20 cellular contexts compared by ENCODE assay signal in the genomic region with DNA sequence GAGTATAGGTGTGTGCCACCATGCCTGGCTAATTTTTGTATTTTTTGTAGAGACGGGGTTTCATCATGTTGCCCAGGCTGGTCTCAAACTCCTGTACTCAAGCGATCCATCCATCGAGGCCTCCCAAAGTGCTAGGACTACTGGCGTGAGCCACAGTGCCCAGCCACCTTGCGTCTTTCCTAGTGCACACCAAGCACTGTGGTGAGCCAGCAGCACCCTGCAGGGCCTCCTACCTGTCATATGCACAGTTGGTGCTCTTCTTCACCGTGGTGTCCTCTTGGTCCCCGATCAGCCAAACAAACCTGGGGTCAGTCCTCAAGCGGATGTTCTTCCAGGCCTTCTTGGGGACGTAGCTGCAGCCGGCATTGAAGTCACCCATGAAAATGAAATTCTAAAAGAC. TPM values are rescaled to one million over a fixed set of nuclear protein-coding genes. Genes with fewer than 3 reads are reported as not detected.
A peak's percentile ranks its signal among the peaks of the same experiment; 100 is the strongest.
DNase-seq lines count a peak whose midpoint lies in the region; ATAC-seq and TF ChIP-seq lines count a peak whose summit lies in the region.
"Had no signal": no experiment of that assay in that cellular context is flagged by ENCODE, and none has a peak within 500 bp of the region (broad histone marks: within the 10 kb centered on the region; RNA-seq: fewer than 3 reads in every experiment).

No MANE protein-coding gene starts in this region.

- ATAC-seq in activated B cell treated with CpG ODN at 0.5 μM for 24 hours (ENCODE audit: low read depth) = no peak
- no peak for ATAC-seq in memory B cell (ENCODE audit: low read depth)
- ATAC-seq in stimulated activated naive B cell treated with anti-CD40 and anti-IgM and Interleukin-4, amounts not matched to agents 10 μg/mL and 1 μg/mL and 100 μg/mL, for 72 hours (replicated peaks) = no peak
- no peak for ATAC-seq in GM18873 (IDR thresholded peaks at IDR 0.05; ENCODE audit: low FRiP score, unreplicated experiment)
- ATAC-seq: Panc1, Right ventricle myocardium inferior had no signal

- H3K27me3 Mint-ChIP-seq in CD14-positive monocyte (ENCODE audit: low read depth in 3 of 3) (peaks cover 0 to 1% (median 1%) of the 10 kb centered on the region in 3 donors), activated B cell treated with CpG ODN at 0.5 μM for 24 hours (no peaks in the 10 kb centered on the region), memory B cell (no peaks in the 10 kb centered on the region), Caco-2 (ENCODE audit: insufficient read depth, unreplicated experiment) (no peaks in the 10 kb centered on the region)
- no peaks in the 10 kb centered on the region for H3K27me3 Mint-ChIP-seq in stimulated activated naive B cell treated with anti-CD40 and anti-IgM and Interleukin-4, amounts not matched to agents 10 μg/mL and 1 μg/mL and 100 μg/mL, for 72 hours

- POLR2A ChIA-PET in activated B cell treated with CpG ODN at 0.5 μM for 24 hours (lab: Charles Lee) = interaction anchor here (1.5 to 11.9 kb wide), 9 partner anchors 8 to 158 kb away, joined by 5 to 286 read pairs (median 14); a partner anchor contains a TSS
- POLR2A ChIA-PET in A673 (lab: Charles Lee; ENCODE audit: low non-redundant PET) = no interaction called here
- POLR2A ChIA-PET in Caco-2 (lab: Charles Lee) = no interaction called here

- no peaks in the 10 kb centered on the region for H3K36me3 Mint-ChIP-seq in CD14-positive monocyte
- H3K36me3 Mint-ChIP-seq in activated B cell treated with CpG ODN at 0.5 μM for 24 hours (ENCODE audit: low read depth) = peaks cover 17% of the 10 kb centered on the region
- no peaks in the 10 kb centered on the region for H3K36me3 Mint-ChIP-seq in memory B cell
- H3K36me3 Mint-ChIP-seq in stimulated activated naive B cell treated with anti-CD40 and anti-IgM and Interleukin-4, amounts not matched to agents 10 μg/mL and 1 μg/mL and 100 μg/mL, for 72 hours = peaks cover 11 to 27% of the 10 kb centered on the region in 2 donors
- no peaks in the 10 kb centered on the region for H3K36me3 Mint-ChIP-seq in Caco-2 (ENCODE audit: insufficient read depth, unreplicated experiment)

- no peak overlapping the region for H3K4me3 ChIP-seq in A673 (ENCODE audit: low read depth, low read length, poor library complexity, severe bottlenecking)
- H3K4me3 ChIP-seq in Caco-2 (ENCODE audit: low read depth, low read length) = no peak overlapping the region
- H3K4me3 ChIP-seq: SK-N-MC had no signal

- no peak overlapping the region for H3K4me3 Mint-ChIP-seq in CD14-positive monocyte
- H3K4me3 Mint-ChIP-seq in activated B cell treated with CpG ODN at 0.5 μM for 24 hours = peak overlapping the region; percentile 15
- no peak overlapping the region for H3K4me3 Mint-ChIP-seq in memory B cell
- H3K4me3 Mint-ChIP-seq in stimulated activated naive B cell treated with anti-CD40 and anti-IgM and Interleukin-4, amounts not matched to agents 10 μg/mL and 1 μg/mL and 100 μg/mL, for 72 hours = no peak overlapping the region
- no peak overlapping the region for H3K4me3 Mint-ChIP-seq in Caco-2 (ENCODE audit: unreplicated experiment)

- H3K36me3 ChIP-seq in A673 (ENCODE audit: insufficient read depth, low read length, poor library complexity, severe bottlenecking) = no peaks in the 10 kb centered on the region
- H3K36me3 ChIP-seq in Caco-2 (ENCODE audit: control insufficient read depth, insufficient read depth, low read length) = no peaks in the 10 kb centered on the region

- H3K27ac Mint-ChIP-seq in CD14-positive monocyte (peak overlapping the region in 1 of 7 donors; percentile 40), activated B cell treated with CpG ODN at 0.5 μM for 24 hours (peak overlapping the region; percentile 90), memory B cell (peak overlapping the region; percentile 98), Caco-2 (ENCODE audit: unreplicated experiment) (no peak overlapping the region)
- peak overlapping the region; percentile 77 for H3K27ac Mint-ChIP-seq in stimulated activated naive B cell treated with anti-CD40 and anti-IgM and Interleukin-4, amounts not matched to agents 10 μg/mL and 1 μg/mL and 100 μg/mL, for 72 hours

- H3K9me3 Mint-ChIP-seq in CD14-positive monocyte = peaks cover 0 to 10% (median 4%) of the 10 kb centered on the region in 7 donors
- no peaks in the 10 kb centered on the region for H3K9me3 Mint-ChIP-seq in activated B cell treated with CpG ODN at 0.5 μM for 24 hours
- H3K9me3 Mint-ChIP-seq in memory B cell = peaks cover 1% of the 10 kb centered on the region
- H3K9me3 Mint-ChIP-seq in stimulated activated naive B cell treated with anti-CD40 and anti-IgM and Interleukin-4, amounts not matched to agents 10 μg/mL and 1 μg/mL and 100 μg/mL, for 72 hours = peaks cover 3 to 5% of the 10 kb centered on the region in 2 donors
- no peaks in the 10 kb centered on the region for H3K9me3 Mint-ChIP-seq in Caco-2 (ENCODE audit: unreplicated experiment)

- H3K9me3 ChIP-seq in A673 (ENCODE audit: low read depth, low read length, poor library complexity, severe bottlenecking) (no peaks in the 10 kb centered on the region), Caco-2 (peaks cover 9% of the 10 kb centered on the region)

- H3K4me1 ChIP-seq in A673 (ENCODE audit: insufficient read depth, low read length, poor library complexity, severe bottlenecking) (no peaks in the 10 kb centered on the region), Caco-2 (peaks cover 24% of the 10 kb centered on the region)

- DNase-seq in CD14-positive monocyte (ENCODE audit: low spot score) (peak; percentile 27), activated B cell treated with CpG ODN at 0.5 μM for 24 hours (no peak), memory B cell (ENCODE audit: low spot score in 2 of 2) (no peak), A673 (ENCODE audit: low spot score) (no peak), Caco-2 (no peak)
- DNase-seq in stimulated activated naive B cell treated with anti-CD40 and anti-IgM and Interleukin-4, amounts not matched to agents 10 μg/mL and 1 μg/mL and 100 μg/mL, for 72 hours = no peak
- DNase-seq: DMS 273 treated with DMSO at 0.1 percent for 48 hours, GF-D8, GOT3, KBM-7, NCI-H1048, NCI-H1436 treated with DMSO at 0.1 percent for 48 hours, NCI-H2081 treated with DMSO at 0.1 percent for 48 hours, NCI-H510A had no signal

- CTCF ChIA-PET in activated B cell treated with CpG ODN at 0.5 μM for 24 hours (lab: Charles Lee) = interaction anchor here (1.4 to 2.3 kb wide), 6 partner anchors 10 to 109 kb away, joined by 3 to 29 read pairs (median 9); a partner anchor contains a TSS
- CTCF ChIA-PET in A673 (lab: Charles Lee) = no interaction called here
- CTCF ChIA-PET in Caco-2 (lab: Charles Lee) = no interaction called here

- BruUV-seq in A673 (replicated peaks; lab: Mats Ljungman, UMichigan) = no TSS peak
- BruUV-seq in Caco-2 (replicated peaks; lab: Mats Ljungman, UMichigan) = no TSS peak

- H3K27me3 ChIP-seq in A673 (replicated peaks; ENCODE audit: insufficient read depth, low read depth, low read length, poor library complexity) = no peaks in the 10 kb centered on the region
- H3K27me3 ChIP-seq in Caco-2 (replicated peaks; ENCODE audit: control insufficient read depth, insufficient read depth, low read length) = no peaks in the 10 kb centered on the region

- peaks cover 19% of the 10 kb centered on the region for H3K4me1 Mint-ChIP-seq in CD14-positive monocyte
- H3K4me1 Mint-ChIP-seq in activated B cell treated with CpG ODN at 0.5 μM for 24 hours = peaks cover 61% of the 10 kb centered on the region
- peaks cover 32% of the 10 kb centered on the region for H3K4me1 Mint-ChIP-seq in memory B cell
- peaks cover 46 to 58% of the 10 kb centered on the region in 2 donors for H3K4me1 Mint-ChIP-seq in stimulated activated naive B cell treated with anti-CD40 and anti-IgM and Interleukin-4, amounts not matched to agents 10 μg/mL and 1 μg/mL and 100 μg/mL, for 72 hours
- peaks cover 10% of the 10 kb centered on the region for H3K4me1 Mint-ChIP-seq in Caco-2 (ENCODE audit: low read depth, unreplicated experiment)

- no peak overlapping the region for H3K27ac ChIP-seq in A673 (ENCODE audit: low read depth, low read length, poor library complexity, severe bottlenecking)

- no peak for TF ChIP-seq CTCF in CD14-positive monocyte (IDR thresholded peaks at IDR 0.05)
- TF ChIP-seq CTCF in activated B cell treated with CpG ODN at 0.5 μM for 24 hours (IDR thresholded peaks at IDR 0.05) = no peak
- no peak for TF ChIP-seq CTCF in A673 (conservative IDR thresholded peaks at IDR 0.05; ENCODE audit: low read depth, low read length)
- no peak for TF ChIP-seq CTCF in Caco-2 (IDR thresholded peaks at IDR 0.05; ENCODE audit: insufficient read depth in 1 of 2, low read depth in 1 of 2, low read length in 1 of 2, severe bottlenecking in 1 of 2, unreplicated experiment in 1 of 2)

- intact Hi-C loops in CD14-positive monocyte (cut with micrococcal nuclease) = no loop called here
- intact Hi-C loops in activated B cell treated with CpG ODN at 0.5 μM for 24 hours (cut with micrococcal nuclease) = loop anchor here (5.0 kb wide), 1 partner anchor 160 kb away; no protein-coding TSS in a partner anchor
- intact Hi-C loops in A673 (cut with micrococcal nuclease; ENCODE audit: unreplicated experiment) = no loop called here
- intact Hi-C loops in Caco-2 (cut with micrococcal nuclease; ENCODE audit: unreplicated experiment) = no loop called here

RNA-seq across cellular contexts. Expression of a gene that starts 13.2 kb away (rescaled TPM):
- polyA plus RNA-seq in CD14-positive monocyte = not detected
- total RNA-seq in activated B cell treated with CpG ODN at 0.5 μM for 24 hours (7.2 and 8.1 TPM in 2 replicates), A673 (2021) (not detected in 2 replicates), Caco-2 (2022) (0.27 TPM in 1 of 2 replicates, not detected in the other)
- total RNA-seq: Daoy had no signal
- polyA plus RNA-seq: BJ had no signal

RNA-seq across cellular contexts. Expression of a gene that starts 40.0 kb away (rescaled TPM):
- 10 to 100 TPM in 1 of 2 donors, 1 to 10 TPM in 1; 9.0 to 11.6 TPM for polyA plus RNA-seq in CD14-positive monocyte
- total RNA-seq in activated B cell treated with CpG ODN at 0.5 μM for 24 hours (37.1 and 48.7 TPM in 2 replicates), A673 (2021) (154 and 155 TPM in 2 replicates), Caco-2 (2022) (15.4 and 16.1 TPM in 2 replicates)
